ENCODE assay signal across 9 cellular contexts in genomic region chr3:130963878-130964277, GRCh38.
A peak's percentile ranks its signal among the peaks of the same experiment; 100 is the strongest.
DNase-seq lines count a peak whose midpoint lies in the region; TF ChIP-seq lines count a peak whose summit lies in the region.
"Had no signal": no experiment of that assay in that cellular context is flagged by ENCODE, and none has a peak within 500 bp of the region (broad histone marks: within the 10 kb centered on the region; RNA-seq: fewer than 3 reads in every experiment).

No MANE protein-coding gene starts in this region.

- H3K79me2 ChIP-seq in smooth muscle cell (ENCODE audit: low read depth), result no peaks in the 10 kb centered on the region

- TF ChIP-seq CTCF in HFF-Myc (IDR thresholded peaks at IDR 0.05; ENCODE audit: low read depth, low read length, missing control alignments) (no peak), foreskin fibroblast (IDR thresholded peaks at IDR 0.05; ENCODE audit: low read depth, low read length) (no peak), smooth muscle cell (IDR thresholded peaks at IDR 0.05; ENCODE audit: borderline replicate concordance, insufficient read depth, poor library complexity, severe bottlenecking) (no peak), uterus (IDR thresholded peaks at IDR 0.05) (no peak)

- no peak overlapping the region for H3K4me3 Mint-ChIP-seq in activated CD4-positive, alpha-beta T cell treated with anti-CD3 and anti-CD28 coated beads, Interleukin-2, amount 10 ng/mL, durations not matched to agents 24 days and 14 days

- peak overlapping the region; percentile 18 for H3K4me2 ChIP-seq in smooth muscle cell

- H3F3A ChIP-seq in smooth muscle cell (ENCODE audit: low read depth), result peaks cover 3% of the 10 kb centered on the region

- peaks cover 55% of the 10 kb centered on the region for H3K36me3 Mint-ChIP-seq in activated CD4-positive, alpha-beta T cell treated with anti-CD3 and anti-CD28 coated beads, Interleukin-2, amount 10 ng/mL, durations not matched to agents 24 days and 14 days (ENCODE audit: low read depth)

- H3K27me3 ChIP-seq in SJSA1 (replicated peaks) (no peaks in the 10 kb centered on the region), smooth muscle cell (ENCODE audit: low read depth) (no peaks in the 10 kb centered on the region), uterus (no peaks in the 10 kb centered on the region)

- WGBS in smooth muscle cell (ENCODE audit: low lambda C conversion rate), result 45% methylated on average over 3 of the region's 3 CpGs

- no peak overlapping the region for H3K27ac Mint-ChIP-seq in activated CD4-positive, alpha-beta T cell treated with anti-CD3 and anti-CD28 coated beads, Interleukin-2, amount 10 ng/mL, durations not matched to agents 24 days and 14 days

- intact Hi-C loops in activated CD4-positive, alpha-beta T cell treated with anti-CD3 and anti-CD28 coated beads, Interleukin-2, amount 10 ng/mL, durations not matched to agents 24 days and 14 days (cut with micrococcal nuclease), result no loop called here
- intact Hi-C loops in uterus (cut with DNase I; ENCODE audit: low total_unique reads), result no loop called here

- peak overlapping the region; percentile 88 for H3K27ac ChIP-seq in SJSA1
- H3K27ac ChIP-seq in smooth muscle cell (ENCODE audit: low read depth), result peak overlapping the region; percentile 90
- H3K27ac ChIP-seq in uterus, result no peak overlapping the region

- H3K4me3 ChIP-seq in HFF-Myc (replicated peaks; ENCODE audit: low read depth, low read length), result no peak overlapping the region
- no peak overlapping the region for H3K4me3 ChIP-seq in SJSA1
- H3K4me3 ChIP-seq in foreskin fibroblast (ENCODE audit: low read depth in 1 of 2, low read length in 2 of 2), result no peak overlapping the region
- no peak overlapping the region for H3K4me3 ChIP-seq in smooth muscle cell
- H3K4me3 ChIP-seq in uterus, result no peak overlapping the region

- H2AFZ ChIP-seq in smooth muscle cell (ENCODE audit: low read depth), result no peak overlapping the region

- H3K36me3 ChIP-seq in SJSA1 (peaks cover 47% of the 10 kb centered on the region), smooth muscle cell (ENCODE audit: low read depth) (peaks cover 25% of the 10 kb centered on the region), uterus (no peaks in the 10 kb centered on the region)

- H3K9ac ChIP-seq in smooth muscle cell (ENCODE audit: low read depth), result peak overlapping the region; percentile 48

- peak; percentile 26 for DNase-seq in HFF-Myc (ENCODE audit: extremely low read depth, low read depth)
- DNase-seq in SJSA1 (ENCODE audit: low read depth in 1 of 2, low spot score in 2 of 2), result peak; percentile 69 to 87
- peak; percentile 92 to 95 for DNase-seq in foreskin fibroblast
- no peak for DNase-seq in smooth muscle cell (lab: John Stamatoyannopoulos, UW; ENCODE audit: unreplicated experiment)
- no peak for DNase-seq in activated CD4-positive, alpha-beta T cell treated with anti-CD3 and anti-CD28 coated beads, Interleukin-2, amount 10 ng/mL, durations not matched to agents 24 days and 14 days
- no peak for DNase-seq in occipital lobe (lab: John Stamatoyannopoulos, UW)
- DNase-seq in uterus, result no peak
- DNase-seq: aorta, NCI-H2081 had no signal

- peaks cover 2% of the 10 kb centered on the region for H3K4me1 Mint-ChIP-seq in activated CD4-positive, alpha-beta T cell treated with anti-CD3 and anti-CD28 coated beads, Interleukin-2, amount 10 ng/mL, durations not matched to agents 24 days and 14 days

- no peaks in the 10 kb centered on the region for H3K27me3 Mint-ChIP-seq in activated CD4-positive, alpha-beta T cell treated with anti-CD3 and anti-CD28 coated beads, Interleukin-2, amount 10 ng/mL, durations not matched to agents 24 days and 14 days

- TF ChIP-seq POLR2A in uterus (IDR thresholded peaks at IDR 0.05), result no peak

- H3K9me3 ChIP-seq in SJSA1 (replicated peaks), result no peaks in the 10 kb centered on the region
- H3K9me3 ChIP-seq in smooth muscle cell (replicated peaks; ENCODE audit: low read depth), result no peaks in the 10 kb centered on the region
- H3K9me3 ChIP-seq in uterus, result no peaks in the 10 kb centered on the region

- H4K20me1 ChIP-seq in smooth muscle cell (ENCODE audit: low read depth), result no peaks in the 10 kb centered on the region

- no peaks in the 10 kb centered on the region for H3K9me3 Mint-ChIP-seq in activated CD4-positive, alpha-beta T cell treated with anti-CD3 and anti-CD28 coated beads, Interleukin-2, amount 10 ng/mL, durations not matched to agents 24 days and 14 days

- peaks cover 41% of the 10 kb centered on the region for H3K4me1 ChIP-seq in SJSA1 (replicated peaks)
- peaks cover 36% of the 10 kb centered on the region for H3K4me1 ChIP-seq in smooth muscle cell (ENCODE audit: low read depth)
- no peaks in the 10 kb centered on the region for H3K4me1 ChIP-seq in uterus

Comparison
In these comparisons a context has a peak if more than half of its experiments do, and no peak if none do; other contexts are left out.
1. DNase-seq: peak in HFF-Myc (single experiment), SJSA1 (2 of 2) and foreskin fibroblast (2 of 2); none in smooth muscle cell (single experiment), activated CD4-positive, alpha-beta T cell treated with anti-CD3 and anti-CD28 coated beads, Interleukin-2, amount 10 ng/mL, durations not matched to agents 24 days and 14 days (single experiment), occipital lobe (single experiment) and uterus (0 of 2).
2. H3K27ac ChIP-seq: peak in SJSA1 (single experiment) and smooth muscle cell (single experiment); none in uterus (0 of 2).